Comparison of ENCODE assay signal across 19 cellular contexts in the genomic region with DNA sequence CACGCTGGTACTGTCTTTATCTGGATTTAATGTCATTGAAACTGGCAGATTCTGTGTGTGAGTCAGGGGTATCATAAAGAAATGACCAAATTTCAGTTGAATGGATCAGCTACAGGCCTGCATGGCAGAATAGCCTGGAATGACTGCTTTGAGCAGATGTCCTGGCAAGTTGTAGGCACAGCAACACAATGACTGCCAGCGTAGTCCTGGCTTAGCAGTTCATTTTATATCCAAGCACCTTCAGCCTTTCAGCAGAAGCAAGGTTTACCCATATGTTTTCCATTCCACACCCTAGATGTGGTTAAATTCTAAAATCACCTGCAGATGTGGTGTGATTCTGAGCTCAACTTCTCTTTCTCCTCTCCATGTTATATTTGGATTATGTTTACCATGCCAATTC. TPM values are rescaled to one million over a fixed set of nuclear protein-coding genes. Genes with fewer than 3 reads are reported as not detected.
DNase-seq lines count a peak whose midpoint lies in the region; ATAC-seq and TF ChIP-seq lines count a peak whose summit lies in the region.
"Had no signal": no experiment of that assay in that cellular context is flagged by ENCODE, and none has a peak within 500 bp of the region (broad histone marks: within the 10 kb centered on the region; RNA-seq: fewer than 3 reads in every experiment).

No MANE protein-coding gene starts in this region.

- TF ChIP-seq CTCF in HFF-Myc (IDR thresholded peaks at IDR 0.05; ENCODE audit: low read depth, low read length, missing control alignments): no peak

- H4K20me1 ChIP-seq in Karpas-422 (ENCODE audit: insufficient read depth, low read depth, low read length): no peaks in the 10 kb centered on the region
- H4K20me1 ChIP-seq: BLaER1 treated with 17β-estradiol and CSF1 and Interleukin-3, amounts not matched to agents 10 nM and 100 nM had no signal

- H3K4me3 Mint-ChIP-seq in activated CD4-positive, alpha-beta T cell treated with anti-CD3 and anti-CD28 coated beads for 36 hours: no peak overlapping the region
- H3K4me3 Mint-ChIP-seq: CD14-positive monocyte; CD4-positive, alpha-beta T cell; CD8-positive, alpha-beta memory T cell had no signal

- H3K36me3 Mint-ChIP-seq in activated CD4-positive, alpha-beta T cell treated with anti-CD3 and anti-CD28 coated beads for 36 hours (ENCODE audit: low read depth): no peaks in the 10 kb centered on the region
- H3K36me3 Mint-ChIP-seq: CD14-positive monocyte; CD8-positive, alpha-beta memory T cell had no signal

- peaks cover 8% of the 10 kb centered on the region for H3K27me3 Mint-ChIP-seq in activated CD4-positive, alpha-beta T cell treated with anti-CD3 and anti-CD28 coated beads for 36 hours
- H3K27me3 Mint-ChIP-seq: CD4-positive, alpha-beta T cell had no signal

- no peak overlapping the region for H3K4me3 ChIP-seq in HFF-Myc (replicated peaks; ENCODE audit: low read depth, low read length)
- no peak overlapping the region for H3K4me3 ChIP-seq in Karpas-422 (ENCODE audit: low read length)
- H3K4me3 ChIP-seq: BLaER1 treated with 17β-estradiol and CSF1 and Interleukin-3, amounts not matched to agents 10 nM and 100 nM; GM23248 had no signal

- no peak overlapping the region for H3K9ac ChIP-seq in Karpas-422 (ENCODE audit: low read length)
- H3K9ac ChIP-seq: BLaER1 treated with 17β-estradiol and CSF1 and Interleukin-3, amounts not matched to agents 10 nM and 100 nM; GM23248 had no signal

- H3K4me1 ChIP-seq in Karpas-422 (ENCODE audit: low read length): no peaks in the 10 kb centered on the region
- H3K4me1 ChIP-seq: BE2C; BLaER1 treated with 17β-estradiol and CSF1 and Interleukin-3, amounts not matched to agents 10 nM and 100 nM had no signal

- no peaks in the 10 kb centered on the region for H3K4me1 Mint-ChIP-seq in activated CD4-positive, alpha-beta T cell treated with anti-CD3 and anti-CD28 coated beads for 36 hours
- H3K4me1 Mint-ChIP-seq: CD14-positive monocyte; CD8-positive, alpha-beta memory T cell had no signal

- no peak for ATAC-seq in activated CD4-positive, alpha-beta T cell treated with anti-CD3 and anti-CD28 coated beads for 36 hours
- ATAC-seq in GM19467 (IDR thresholded peaks at IDR 0.05; ENCODE audit: unreplicated experiment): no peak

- POLR2A ChIA-PET in activated CD4-positive, alpha-beta T cell treated with anti-CD3 and anti-CD28 coated beads for 36 hours (lab: Charles Lee): no interaction called here

- no peak overlapping the region for H3K4me2 ChIP-seq in Karpas-422 (ENCODE audit: low read depth, low read length, poor library complexity, severe bottlenecking)
- H3K4me2 ChIP-seq: BLaER1 treated with 17β-estradiol and CSF1 and Interleukin-3, amounts not matched to agents 10 nM and 100 nM had no signal

- intact Hi-C loops in activated CD4-positive, alpha-beta T cell treated with anti-CD3 and anti-CD28 coated beads for 36 hours (cut with DNase I, micrococcal nuclease): no loop called here

- peaks cover 6% of the 10 kb centered on the region for H3K9me3 Mint-ChIP-seq in activated CD4-positive, alpha-beta T cell treated with anti-CD3 and anti-CD28 coated beads for 36 hours (ENCODE audit: low read depth)

- no peak overlapping the region for H3K27ac Mint-ChIP-seq in activated CD4-positive, alpha-beta T cell treated with anti-CD3 and anti-CD28 coated beads for 36 hours
- H3K27ac Mint-ChIP-seq: CD14-positive monocyte; CD4-positive, alpha-beta T cell; CD8-positive, alpha-beta memory T cell had no signal

- no peaks in the 10 kb centered on the region for H3K79me2 ChIP-seq in Karpas-422 (ENCODE audit: low read length)

- DNase-seq in HFF-Myc (ENCODE audit: extremely low read depth, low read depth) (peak; percentile 50), RPMI7951 (ENCODE audit: low read depth) (peak; percentile 19), fibroblast of peridontal ligament (ENCODE audit: extremely low read depth) (peak; percentile 41), Karpas-422 (no peak)
- no peak for DNase-seq in activated CD4-positive, alpha-beta T cell treated with anti-CD3 and anti-CD28 coated beads for 36 hours
- DNase-seq: BE2C; CD4-positive, alpha-beta T cell; CD8-positive, alpha-beta memory T cell; DMS53; DMS79 treated with DMSO at 0.1 percent for 48 hours; GF-D8; GM23248; H7; HCEC 1CT had no signal

- no peaks in the 10 kb centered on the region for H3K9me3 ChIP-seq in Karpas-422 (ENCODE audit: low read length)
- H3K9me3 ChIP-seq: BE2C; BLaER1 treated with 17β-estradiol and CSF1 and Interleukin-3, amounts not matched to agents 10 nM and 100 nM had no signal

- no peak overlapping the region for H2AFZ ChIP-seq in Karpas-422 (ENCODE audit: low read length)
- H2AFZ ChIP-seq: GM23248 had no signal

- no peaks in the 10 kb centered on the region for H3K9me2 ChIP-seq in Karpas-422 (replicated peaks; ENCODE audit: insufficient read depth, low read length)

- CTCF ChIA-PET in activated CD4-positive, alpha-beta T cell treated with anti-CD3 and anti-CD28 coated beads for 36 hours (lab: Charles Lee): no interaction called here

- H3K36me3 ChIP-seq in Karpas-422 (ENCODE audit: insufficient read depth, low read length): no peaks in the 10 kb centered on the region
- H3K36me3 ChIP-seq: BE2C; BLaER1 treated with 17β-estradiol and CSF1 and Interleukin-3, amounts not matched to agents 10 nM and 100 nM had no signal

- no peak overlapping the region for H3K27ac ChIP-seq in Karpas-422 (ENCODE audit: low read length)
- H3K27ac ChIP-seq: BLaER1 treated with 17β-estradiol and CSF1 and Interleukin-3, amounts not matched to agents 10 nM and 100 nM; GM23248 had no signal

- no peaks in the 10 kb centered on the region for H3K27me3 ChIP-seq in Karpas-422 (ENCODE audit: low read length)
- H3K27me3 ChIP-seq: BE2C; BLaER1 treated with 17β-estradiol and CSF1 and Interleukin-3, amounts not matched to agents 10 nM and 100 nM had no signal

RNA-seq across cellular contexts. Expression of a gene that starts 22.3 kb away (rescaled TPM):
- 31.3 and 39.9 TPM in 2 replicates for total RNA-seq in RPMI7951 (2014; rRNA removed; shearing (Covaris generic))
- not detected for total RNA-seq in activated CD4-positive, alpha-beta T cell treated with anti-CD3 and anti-CD28 coated beads for 36 hours
- not detected in 2 replicates for total RNA-seq in Karpas-422 (2014; rRNA removed; shearing (Covaris generic); ENCODE audit: low replicate concordance)
- total RNA-seq: CD4-positive, alpha-beta T cell; CD8-positive, alpha-beta memory T cell; G401; H1; H7 had no signal

Comparison
In these comparisons a context has a peak if more than half of its experiments do, and no peak if none do; other contexts are left out.
1. DNase-seq: peak in HFF-Myc (single experiment), RPMI7951 (single experiment) and fibroblast of peridontal ligament (single experiment); none in activated CD4-positive, alpha-beta T cell treated with anti-CD3 and anti-CD28 coated beads for 36 hours (single experiment) and Karpas-422 (single experiment).
2. RNA of a gene that starts 22.3 kb away (total RNA-seq): 31.3 to 39.9 TPM in RPMI7951; not detected in activated CD4-positive, alpha-beta T cell treated with anti-CD3 and anti-CD28 coated beads for 36 hours and not detected in Karpas-422; every median in the first group is over 10 times any median in the second.